ENCODE assay signal across 30 cellular contexts in genomic region chr7:136637826-136638225, GRCh38.
DNase-seq lines count a peak whose midpoint lies in the region; ATAC-seq and TF ChIP-seq lines count a peak whose summit lies in the region.
"Had no signal": no experiment of that assay in that cellular context is flagged by ENCODE, and none has a peak within 500 bp of the region (broad histone marks: within the 10 kb centered on the region; RNA-seq: fewer than 3 reads in every experiment).

No MANE protein-coding gene starts in this region.

- H3K79me2 ChIP-seq in GM23338 (replicated peaks; ENCODE audit: insufficient read depth), result no peaks in the 10 kb centered on the region

- H3K36me3 ChIP-seq in GM23338 (ENCODE audit: insufficient read depth), result no peaks in the 10 kb centered on the region
- H3K36me3 ChIP-seq: BLaER1, right lobe of liver, uterus had no signal

- no peak overlapping the region for H3K27ac ChIP-seq in GM23338 (ENCODE audit: low read depth)
- H3K27ac ChIP-seq: BLaER1, right lobe of liver, uterus had no signal

- ATAC-seq in GM23338, result peak; percentile 37; the same call in 2 of the 3 replicates
- peak; percentile 44 for ATAC-seq in WTC11
- ATAC-seq in GM19467 (IDR thresholded peaks at IDR 0.05; ENCODE audit: unreplicated experiment), result no peak
- ATAC-seq in GM21515 (IDR thresholded peaks at IDR 0.05; ENCODE audit: unreplicated experiment), result no peak
- ATAC-seq: effector memory CD8-positive, alpha-beta T cell; Panc1; right lobe of liver; stimulated activated naive CD8-positive, alpha-beta T cell treated with anti-CD3 and anti-CD28 coated beads, Interleukin-15, amount 100 ng/mL, for 72 hours had no signal

- peaks cover 22% of the 10 kb centered on the region for H3K4me1 Mint-ChIP-seq in GM23338
- peaks cover 21% of the 10 kb centered on the region for H3K4me1 Mint-ChIP-seq in WTC11
- H3K4me1 Mint-ChIP-seq: activated CD4-positive, alpha-beta memory T cell treated with anti-CD3 and anti-CD28 coated beads, Interleukin-2, amount 10 ng/mL, durations not matched to agents 7 days and 5 days; stimulated activated naive CD8-positive, alpha-beta T cell treated with anti-CD3 and anti-CD28 coated beads, Interleukin-15, amount 100 ng/mL, for 72 hours had no signal

- no peaks in the 10 kb centered on the region for H3F3A ChIP-seq in GM23338 (replicated peaks; ENCODE audit: low read depth)

- no peak for TF ChIP-seq CTCF in GM23338 (conservative IDR thresholded peaks at IDR 0.05; ENCODE audit: low read depth in 2 of 2)
- no peak for TF ChIP-seq CTCF in WTC11 (IDR thresholded peaks at IDR 0.05)

- H3K9me2 ChIP-seq in GM23338 (ENCODE audit: insufficient read depth), result no peaks in the 10 kb centered on the region

- no peak overlapping the region for H3K4me3 ChIP-seq in GM23338
- H3K4me3 ChIP-seq: BLaER1, right lobe of liver, uterus had no signal

- H2AFZ ChIP-seq in GM23338, result no peak overlapping the region

- H3K27me3 Mint-ChIP-seq in GM23338 (ENCODE audit: insufficient read depth, low read depth, poor library complexity) (no peaks in the 10 kb centered on the region), WTC11 (ENCODE audit: low read depth) (no peaks in the 10 kb centered on the region)
- H3K27me3 Mint-ChIP-seq: activated CD4-positive, alpha-beta memory T cell treated with anti-CD3 and anti-CD28 coated beads, Interleukin-2, amount 10 ng/mL, durations not matched to agents 7 days and 5 days; effector memory CD8-positive, alpha-beta T cell; stimulated activated naive CD8-positive, alpha-beta T cell treated with anti-CD3 and anti-CD28 coated beads, Interleukin-15, amount 100 ng/mL, for 72 hours had no signal

- no peaks in the 10 kb centered on the region for H4K20me1 ChIP-seq in GM23338 (replicated peaks; ENCODE audit: insufficient read depth)
- H4K20me1 ChIP-seq: BLaER1 had no signal

- H3K36me3 Mint-ChIP-seq in GM23338 (ENCODE audit: low read depth) (no peaks in the 10 kb centered on the region), WTC11 (no peaks in the 10 kb centered on the region)

- H3K9me3 Mint-ChIP-seq in GM23338 (no peaks in the 10 kb centered on the region), WTC11 (no peaks in the 10 kb centered on the region)

- POLR2A ChIA-PET in WTC11 (lab: Charles Lee), result no interaction called here

- H3K27me3 ChIP-seq in GM23338 (ENCODE audit: insufficient read depth), result no peaks in the 10 kb centered on the region
- H3K27me3 ChIP-seq: BLaER1, right lobe of liver, uterus had no signal

- H3K4me3 Mint-ChIP-seq in GM23338 (no peak overlapping the region; the same call in 2 of the 3 replicates), WTC11 (no peak overlapping the region; the same call in 1 of the 2 replicates)
- H3K4me3 Mint-ChIP-seq: activated CD4-positive, alpha-beta memory T cell treated with anti-CD3 and anti-CD28 coated beads, Interleukin-2, amount 10 ng/mL, durations not matched to agents 7 days and 5 days; activated naive CD4-positive, alpha-beta T cell treated with anti-CD3 and anti-CD28 coated beads for 36 hours; activated T-helper 1 cell treated with anti-CD3 and anti-CD28 coated beads, Interleukin-12 subunit alpha, Interleukin-12 subunit beta, Interleukin-2, Interleukin-4 antibody, amounts not matched to agents 30 ng/mL and 10 ng/mL and 1 ng/mL, durations not matched to agents 14 hours and 24 hours and 36 hours; effector memory CD8-positive, alpha-beta T cell; stimulated activated naive CD8-positive, alpha-beta T cell treated with anti-CD3 and anti-CD28 coated beads, Interleukin-15, amount 100 ng/mL, for 72 hours had no signal

- H3K27ac Mint-ChIP-seq in GM23338 (peak overlapping the region; percentile 42; the same call in 1 of the 2 replicates), WTC11 (no peak overlapping the region)
- H3K27ac Mint-ChIP-seq: activated CD4-positive, alpha-beta memory T cell treated with anti-CD3 and anti-CD28 coated beads, Interleukin-2, amount 10 ng/mL, durations not matched to agents 7 days and 5 days; activated naive CD4-positive, alpha-beta T cell treated with anti-CD3 and anti-CD28 coated beads for 36 hours; activated T-helper 1 cell treated with anti-CD3 and anti-CD28 coated beads, Interleukin-12 subunit alpha, Interleukin-12 subunit beta, Interleukin-2, Interleukin-4 antibody, amounts not matched to agents 30 ng/mL and 10 ng/mL and 1 ng/mL, durations not matched to agents 14 hours and 24 hours and 36 hours; effector memory CD8-positive, alpha-beta T cell; stimulated activated naive CD8-positive, alpha-beta T cell treated with anti-CD3 and anti-CD28 coated beads, Interleukin-15, amount 100 ng/mL, for 72 hours had no signal

- peaks cover 15% of the 10 kb centered on the region for H3K4me1 ChIP-seq in GM23338 (ENCODE audit: insufficient read depth)
- H3K4me1 ChIP-seq: BLaER1, right lobe of liver, uterus had no signal

- H3K4me2 ChIP-seq in GM23338, result peak overlapping the region; percentile 3; the same call in 1 of the 2 replicates
- H3K4me2 ChIP-seq: BLaER1 had no signal

- CTCF ChIA-PET in WTC11 (lab: Charles Lee), result no interaction called here

- peak; percentile 31 for DNase-seq in GM23338 (ENCODE audit: low spot score)
- no peak for DNase-seq in WTC11 (ENCODE audit: low spot score)
- peak; percentile 4 for DNase-seq in hepatic stellate cell (ENCODE audit: low spot score)
- peak; percentile 49 for DNase-seq in superior temporal gyrus (ENCODE audit: extremely low spot score)
- DNase-seq in DMS53 (lab: John Stamatoyannopoulos, UW), result no peak
- DNase-seq: activated CD4-positive, alpha-beta memory T cell treated with anti-CD3 and anti-CD28 coated beads, Interleukin-2, amount 10 ng/mL, durations not matched to agents 7 days and 5 days; activated CD4-positive, CD25-positive, alpha-beta regulatory T cell treated with anti-CD3 and anti-CD28 coated beads, Interleukin-2, amount 50 U/mL, for 72 hours; activated CD8-positive, alpha-beta memory T cell treated with anti-CD3 and anti-CD28 coated beads, Interleukin-2, amount 50 U/mL, for 4 hours; activated naive CD4-positive, alpha-beta T cell treated with anti-CD3 and anti-CD28 coated beads for 36 hours; amniotic stem cell; effector memory CD8-positive, alpha-beta T cell; erythroblast; glutamatergic neuron; H7; kidney; NCI-H1048; NCI-H1694; NCI-H446; NCI-H748 treated with DMSO at 0.1 percent for 48 hours; posterior cingulate gyrus; right lobe of liver; SHP77; stimulated activated CD4-positive, alpha-beta T cell treated with anti-CD3 and anti-CD28 coated beads, Interleukin-2, amount 100 ng/mL, for 48 hours; stimulated activated naive CD8-positive, alpha-beta T cell treated with anti-CD3 and anti-CD28 coated beads, Interleukin-15, amount 100 ng/mL, for 72 hours; uterus had no signal

TF ChIP-seq in GM23338, 12 proteins besides CTCF, POLR2A, EP300 and RAD21:
- no peak for TF ChIP-seq POLR2AphosphoS5 (IDR thresholded peaks at IDR 0.05; ENCODE audit: low read depth)

TF ChIP-seq in WTC11, 78 proteins besides CTCF, POLR2A, EP300 and RAD21 (continues in another document):
- no peak for TF ChIP-seq CREB1 (CRISPR knock-in tag; IDR thresholded peaks at IDR 0.05)
- TF ChIP-seq ATF3 (CRISPR knock-in tag; conservative IDR thresholded peaks at IDR 0.05), result no peak
- TF ChIP-seq, protein P1, sequence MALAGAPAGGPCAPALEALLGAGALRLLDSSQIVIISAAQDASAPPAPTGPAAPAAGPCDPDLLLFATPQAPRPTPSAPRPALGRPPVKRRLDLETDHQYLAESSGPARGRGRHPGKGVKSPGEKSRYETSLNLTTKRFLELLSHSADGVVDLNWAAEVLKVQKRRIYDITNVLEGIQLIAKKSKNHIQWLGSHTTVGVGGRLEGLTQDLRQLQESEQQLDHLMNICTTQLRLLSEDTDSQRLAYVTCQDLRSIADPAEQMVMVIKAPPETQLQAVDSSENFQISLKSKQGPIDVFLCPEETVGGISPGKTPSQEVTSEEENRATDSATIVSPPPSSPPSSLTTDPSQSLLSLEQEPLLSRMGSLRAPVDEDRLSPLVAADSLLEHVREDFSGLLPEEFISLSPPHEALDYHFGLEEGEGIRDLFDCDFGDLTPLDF (CRISPR knock-in tag; IDR thresholded peaks at IDR 0.05), result no peak
- no peak for TF ChIP-seq ZNF281 (CRISPR knock-in tag; IDR thresholded peaks at IDR 0.05)
- TF ChIP-seq MXD4 (CRISPR knock-in tag; IDR thresholded peaks at IDR 0.05; ENCODE audit: borderline replicate concordance), result no peak
- no peak for TF ChIP-seq IRF2 (CRISPR knock-in tag; IDR thresholded peaks at IDR 0.05; ENCODE audit: borderline replicate concordance, low read depth)

Comparison
In these comparisons a context has a peak if more than half of its experiments do, and no peak if none do; other contexts are left out.
1. ATAC-seq: peak in GM23338 (single experiment) and WTC11 (single experiment); none in GM19467 (single experiment) and GM21515 (single experiment).
2. DNase-seq: peak in GM23338 (single experiment), hepatic stellate cell (single experiment) and superior temporal gyrus (single experiment); none in WTC11 (single experiment) and DMS53 (single experiment).